Comparison of ENCODE assay signal across 1 cellular context in the genomic region with DNA sequence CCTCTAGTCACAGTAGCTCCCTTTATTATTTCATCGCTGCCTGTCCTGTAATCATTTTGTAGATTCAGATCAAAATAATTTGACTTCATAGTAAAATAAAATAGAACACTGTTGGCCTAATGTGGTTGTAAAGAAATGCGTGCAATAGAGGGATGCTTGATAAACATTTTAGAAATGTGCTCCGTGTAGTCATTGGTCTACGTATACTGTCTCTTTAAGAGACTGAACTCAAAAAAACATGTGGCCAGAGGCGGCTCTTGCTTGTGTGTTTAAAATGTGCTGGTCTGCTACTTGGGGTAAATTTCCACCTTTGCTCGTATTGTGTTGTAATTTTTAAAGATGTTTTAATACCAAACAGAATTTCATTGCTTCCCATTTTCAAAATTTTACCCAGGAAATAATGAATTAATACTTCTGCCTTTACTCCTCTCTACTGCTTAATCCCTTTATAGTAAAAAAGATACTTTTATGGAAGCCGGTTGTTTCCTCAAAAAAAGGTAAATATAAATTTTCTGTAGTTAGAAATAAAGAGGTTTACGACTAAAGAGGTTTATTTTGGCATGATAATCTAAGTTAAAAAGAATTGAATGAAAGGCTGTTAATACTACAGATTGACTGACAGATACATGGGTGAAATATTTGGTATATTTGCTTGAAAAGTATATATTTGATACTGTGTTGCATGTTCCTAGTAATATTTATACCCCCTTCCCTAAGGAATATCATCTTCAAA.
A peak's percentile ranks its signal among the peaks of the same experiment; 100 is the strongest.
TF ChIP-seq lines count a peak whose summit lies in the region.

No MANE protein-coding gene starts in this region.

TF ChIP-seq in HEK293, 187 proteins besides CTCF, POLR2A, EP300 and RAD21 (continued from another document):
- TF ChIP-seq, protein P1, sequence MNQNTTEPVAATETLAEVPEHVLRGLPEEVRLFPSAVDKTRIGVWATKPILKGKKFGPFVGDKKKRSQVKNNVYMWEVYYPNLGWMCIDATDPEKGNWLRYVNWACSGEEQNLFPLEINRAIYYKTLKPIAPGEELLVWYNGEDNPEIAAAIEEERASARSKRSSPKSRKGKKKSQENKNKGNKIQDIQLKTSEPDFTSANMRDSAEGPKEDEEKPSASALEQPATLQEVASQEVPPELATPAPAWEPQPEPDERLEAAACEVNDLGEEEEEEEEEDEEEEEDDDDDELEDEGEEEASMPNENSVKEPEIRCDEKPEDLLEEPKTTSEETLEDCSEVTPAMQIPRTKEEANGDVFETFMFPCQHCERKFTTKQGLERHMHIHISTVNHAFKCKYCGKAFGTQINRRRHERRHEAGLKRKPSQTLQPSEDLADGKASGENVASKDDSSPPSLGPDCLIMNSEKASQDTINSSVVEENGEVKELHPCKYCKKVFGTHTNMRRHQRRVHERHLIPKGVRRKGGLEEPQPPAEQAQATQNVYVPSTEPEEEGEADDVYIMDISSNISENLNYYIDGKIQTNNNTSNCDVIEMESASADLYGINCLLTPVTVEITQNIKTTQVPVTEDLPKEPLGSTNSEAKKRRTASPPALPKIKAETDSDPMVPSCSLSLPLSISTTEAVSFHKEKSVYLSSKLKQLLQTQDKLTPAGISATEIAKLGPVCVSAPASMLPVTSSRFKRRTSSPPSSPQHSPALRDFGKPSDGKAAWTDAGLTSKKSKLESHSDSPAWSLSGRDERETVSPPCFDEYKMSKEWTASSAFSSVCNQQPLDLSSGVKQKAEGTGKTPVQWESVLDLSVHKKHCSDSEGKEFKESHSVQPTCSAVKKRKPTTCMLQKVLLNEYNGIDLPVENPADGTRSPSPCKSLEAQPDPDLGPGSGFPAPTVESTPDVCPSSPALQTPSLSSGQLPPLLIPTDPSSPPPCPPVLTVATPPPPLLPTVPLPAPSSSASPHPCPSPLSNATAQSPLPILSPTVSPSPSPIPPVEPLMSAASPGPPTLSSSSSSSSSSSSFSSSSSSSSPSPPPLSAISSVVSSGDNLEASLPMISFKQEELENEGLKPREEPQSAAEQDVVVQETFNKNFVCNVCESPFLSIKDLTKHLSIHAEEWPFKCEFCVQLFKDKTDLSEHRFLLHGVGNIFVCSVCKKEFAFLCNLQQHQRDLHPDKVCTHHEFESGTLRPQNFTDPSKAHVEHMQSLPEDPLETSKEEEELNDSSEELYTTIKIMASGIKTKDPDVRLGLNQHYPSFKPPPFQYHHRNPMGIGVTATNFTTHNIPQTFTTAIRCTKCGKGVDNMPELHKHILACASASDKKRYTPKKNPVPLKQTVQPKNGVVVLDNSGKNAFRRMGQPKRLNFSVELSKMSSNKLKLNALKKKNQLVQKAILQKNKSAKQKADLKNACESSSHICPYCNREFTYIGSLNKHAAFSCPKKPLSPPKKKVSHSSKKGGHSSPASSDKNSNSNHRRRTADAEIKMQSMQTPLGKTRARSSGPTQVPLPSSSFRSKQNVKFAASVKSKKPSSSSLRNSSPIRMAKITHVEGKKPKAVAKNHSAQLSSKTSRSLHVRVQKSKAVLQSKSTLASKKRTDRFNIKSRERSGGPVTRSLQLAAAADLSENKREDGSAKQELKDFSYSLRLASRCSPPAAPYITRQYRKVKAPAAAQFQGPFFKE (tag by site-specific recombination; IDR thresholded peaks at IDR 0.05; ENCODE audit: borderline replicate concordance) = no peak
- TF ChIP-seq, protein P2, sequence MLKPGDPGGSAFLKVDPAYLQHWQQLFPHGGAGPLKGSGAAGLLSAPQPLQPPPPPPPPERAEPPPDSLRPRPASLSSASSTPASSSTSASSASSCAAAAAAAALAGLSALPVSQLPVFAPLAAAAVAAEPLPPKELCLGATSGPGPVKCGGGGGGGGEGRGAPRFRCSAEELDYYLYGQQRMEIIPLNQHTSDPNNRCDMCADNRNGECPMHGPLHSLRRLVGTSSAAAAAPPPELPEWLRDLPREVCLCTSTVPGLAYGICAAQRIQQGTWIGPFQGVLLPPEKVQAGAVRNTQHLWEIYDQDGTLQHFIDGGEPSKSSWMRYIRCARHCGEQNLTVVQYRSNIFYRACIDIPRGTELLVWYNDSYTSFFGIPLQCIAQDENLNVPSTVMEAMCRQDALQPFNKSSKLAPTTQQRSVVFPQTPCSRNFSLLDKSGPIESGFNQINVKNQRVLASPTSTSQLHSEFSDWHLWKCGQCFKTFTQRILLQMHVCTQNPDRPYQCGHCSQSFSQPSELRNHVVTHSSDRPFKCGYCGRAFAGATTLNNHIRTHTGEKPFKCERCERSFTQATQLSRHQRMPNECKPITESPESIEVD (tag by site-specific recombination; IDR thresholded peaks at IDR 0.05) = peak; percentile 91
- TF ChIP-seq, protein P3, sequence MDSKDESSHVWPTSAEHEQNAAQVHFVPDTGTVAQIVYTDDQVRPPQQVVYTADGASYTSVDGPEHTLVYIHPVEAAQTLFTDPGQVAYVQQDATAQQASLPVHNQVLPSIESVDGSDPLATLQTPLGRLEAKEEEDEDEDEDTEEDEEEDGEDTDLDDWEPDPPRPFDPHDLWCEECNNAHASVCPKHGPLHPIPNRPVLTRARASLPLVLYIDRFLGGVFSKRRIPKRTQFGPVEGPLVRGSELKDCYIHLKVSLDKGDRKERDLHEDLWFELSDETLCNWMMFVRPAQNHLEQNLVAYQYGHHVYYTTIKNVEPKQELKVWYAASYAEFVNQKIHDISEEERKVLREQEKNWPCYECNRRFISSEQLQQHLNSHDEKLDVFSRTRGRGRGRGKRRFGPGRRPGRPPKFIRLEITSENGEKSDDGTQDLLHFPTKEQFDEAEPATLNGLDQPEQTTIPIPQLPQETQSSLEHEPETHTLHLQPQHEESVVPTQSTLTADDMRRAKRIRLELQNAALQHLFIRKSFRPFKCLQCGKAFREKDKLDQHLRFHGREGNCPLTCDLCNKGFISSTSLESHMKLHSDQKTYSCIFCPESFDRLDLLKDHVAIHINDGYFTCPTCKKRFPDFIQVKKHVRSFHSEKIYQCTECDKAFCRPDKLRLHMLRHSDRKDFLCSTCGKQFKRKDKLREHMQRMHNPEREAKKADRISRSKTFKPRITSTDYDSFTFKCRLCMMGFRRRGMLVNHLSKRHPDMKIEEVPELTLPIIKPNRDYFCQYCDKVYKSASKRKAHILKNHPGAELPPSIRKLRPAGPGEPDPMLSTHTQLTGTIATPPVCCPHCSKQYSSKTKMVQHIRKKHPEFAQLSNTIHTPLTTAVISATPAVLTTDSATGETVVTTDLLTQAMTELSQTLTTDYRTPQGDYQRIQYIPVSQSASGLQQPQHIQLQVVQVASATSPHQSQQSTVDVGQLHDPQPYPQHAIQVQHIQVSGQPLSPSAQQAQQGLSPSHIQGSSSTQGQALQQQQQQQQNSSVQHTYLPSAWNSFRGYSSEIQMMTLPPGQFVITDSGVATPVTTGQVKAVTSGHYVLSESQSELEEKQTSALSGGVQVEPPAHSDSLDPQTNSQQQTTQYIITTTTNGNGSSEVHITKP (tag by site-specific recombination; IDR thresholded peaks at IDR 0.05) = peak; percentile 19; the same call in 1 of the 2 replicates
TF ChIP-seq in HEK293: peak in this region for 3.
